15 cellular contexts compared by ENCODE assay signal in genomic region chr16:86682219-86682904, GRCh38.
"Had no signal": no experiment of that assay in that cellular context is flagged by ENCODE, and none has a peak within 500 bp of the region (broad histone marks: within the 10 kb centered on the region; RNA-seq: fewer than 3 reads in every experiment).

No MANE protein-coding gene starts in this region.

- H3K27ac Mint-ChIP-seq: activated T-helper 1 cell treated with anti-CD3 and anti-CD28 coated beads, Interleukin-12 subunit alpha, Interleukin-12 subunit beta, Interleukin-2, Interleukin-4 antibody, amounts not matched to agents 30 ng/mL and 10 ng/mL and 1 ng/mL, durations not matched to agents 14 hours and 24 hours and 36 hours; memory B cell; stimulated activated effector memory CD8-positive, alpha-beta T cell treated with anti-CD3 and anti-CD28 coated beads, Interleukin-12 subunit alpha, Interleukin-12 subunit beta, amount 100 ng/mL, for 72 hours; T-cell had no signal

- H3K36me3 ChIP-seq: esophagus muscularis mucosa, neutrophil had no signal

- H3K36me3 Mint-ChIP-seq: stimulated activated effector memory CD8-positive, alpha-beta T cell treated with anti-CD3 and anti-CD28 coated beads, Interleukin-12 subunit alpha, Interleukin-12 subunit beta, amount 100 ng/mL, for 72 hours; T-cell had no signal

- H3K4me3 ChIP-seq: esophagus muscularis mucosa, mucosa of descending colon had no signal

- H3K9me3 Mint-ChIP-seq: stimulated activated effector memory CD8-positive, alpha-beta T cell treated with anti-CD3 and anti-CD28 coated beads, Interleukin-12 subunit alpha, Interleukin-12 subunit beta, amount 100 ng/mL, for 72 hours had no signal

- DNase-seq: activated CD4-positive, CD25-positive, alpha-beta regulatory T cell treated with anti-CD3 and anti-CD28 coated beads, Interleukin-2, amount 50 U/mL, for 72 hours; anterior cingulate cortex; hippocampal formation; mucosa of descending colon; naive thymus-derived CD8-positive, alpha-beta T cell; retina; stimulated activated CD4-positive, alpha-beta T cell treated with anti-CD3 and anti-CD28 coated beads, Interleukin-1b, Interleukin-23, amount 100 ng/mL, for 48 hours; T-cell; T-helper 9 cell had no signal

- H3K4me1 Mint-ChIP-seq: stimulated activated effector memory CD8-positive, alpha-beta T cell treated with anti-CD3 and anti-CD28 coated beads, Interleukin-12 subunit alpha, Interleukin-12 subunit beta, amount 100 ng/mL, for 72 hours; T-cell had no signal

- H3K27ac ChIP-seq: neutrophil had no signal

- H3K9me3 ChIP-seq: esophagus muscularis mucosa, mucosa of descending colon, neutrophil had no signal

- H3K4me3 Mint-ChIP-seq: activated T-helper 1 cell treated with anti-CD3 and anti-CD28 coated beads, Interleukin-12 subunit alpha, Interleukin-12 subunit beta, Interleukin-2, Interleukin-4 antibody, amounts not matched to agents 30 ng/mL and 10 ng/mL and 1 ng/mL, durations not matched to agents 14 hours and 24 hours and 36 hours; memory B cell; naive thymus-derived CD8-positive, alpha-beta T cell; stimulated activated effector memory CD8-positive, alpha-beta T cell treated with anti-CD3 and anti-CD28 coated beads, Interleukin-12 subunit alpha, Interleukin-12 subunit beta, amount 100 ng/mL, for 72 hours; T-cell had no signal

- ATAC-seq: left lobe of liver; mucosa of descending colon; naive thymus-derived CD8-positive, alpha-beta T cell; stimulated activated effector memory CD8-positive, alpha-beta T cell treated with anti-CD3 and anti-CD28 coated beads, Interleukin-12 subunit alpha, Interleukin-12 subunit beta, amount 100 ng/mL, for 72 hours; T-cell had no signal
